ENCODE assay signal across 7 cellular contexts in the genomic region with DNA sequence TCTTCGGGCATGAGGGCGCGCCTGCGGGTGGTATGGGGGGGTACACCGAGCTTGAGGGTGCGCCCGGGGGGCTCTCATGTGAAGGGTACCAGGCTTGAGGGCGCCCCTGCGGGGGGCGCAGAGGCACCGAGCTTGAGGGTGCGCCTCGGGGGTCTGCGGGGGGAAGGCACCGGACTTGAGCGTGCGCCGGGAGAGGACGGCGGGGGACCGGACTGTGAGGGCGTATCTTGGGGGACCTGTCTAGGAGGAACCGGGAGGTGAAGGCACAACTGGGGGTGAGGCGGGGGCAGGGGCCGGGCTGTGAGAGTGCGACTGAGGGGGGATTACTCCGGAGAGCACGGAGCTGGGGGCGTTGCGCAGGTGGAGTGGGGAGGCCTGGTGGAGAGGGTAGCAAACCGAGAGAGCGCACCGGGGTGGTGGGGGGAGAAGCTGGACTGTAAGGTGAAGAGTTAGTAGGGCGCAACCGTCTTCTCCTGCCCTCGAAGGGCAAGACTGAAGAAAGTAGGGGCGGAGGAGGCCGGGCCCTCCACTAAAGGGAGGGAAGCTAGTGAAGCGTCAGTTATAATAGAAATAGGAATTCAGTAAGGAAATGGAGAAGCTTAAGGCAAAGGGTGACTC. TPM values are rescaled to one million over a fixed set of nuclear protein-coding genes. Genes with fewer than 3 reads are reported as not detected.
DNase-seq lines count a peak whose midpoint lies in the region; ATAC-seq and TF ChIP-seq lines count a peak whose summit lies in the region.

No MANE protein-coding gene starts in this region.

- ATAC-seq in right lobe of liver = peak; percentile 1 to 13 (median 3)

- H3K36me3 ChIP-seq in WERI-Rb-1 (peaks cover 12% of the 10 kb centered on the region), right lobe of liver (no peaks in the 10 kb centered on the region)

- intact Hi-C loops in right lobe of liver (cut with DNase I) = no loop called here

- no peaks in the 10 kb centered on the region for H3K27me3 ChIP-seq in WERI-Rb-1 (ENCODE audit: insufficient read depth, low read depth, severe bottlenecking)
- no peaks in the 10 kb centered on the region for H3K27me3 ChIP-seq in right lobe of liver

- peak overlapping the region; percentile 100 for H3K27ac ChIP-seq in WERI-Rb-1
- peak overlapping the region; percentile 97 to 100 (median 99) for H3K27ac ChIP-seq in right lobe of liver

- H3K4me3 ChIP-seq in HFF-Myc (replicated peaks; ENCODE audit: low read depth, low read length) (peak overlapping the region; percentile 83), WERI-Rb-1 (ENCODE audit: low read depth, low read length) (peak overlapping the region; percentile 99), choroid plexus epithelial cell (ENCODE audit: low read depth, low read length) (peak overlapping the region; percentile 73), right lobe of liver (peak overlapping the region; percentile 73 to 93 (median 91))

- TF ChIP-seq POLR2A in right lobe of liver (IDR thresholded peaks at IDR 0.05) = no peak

- H3K4me1 ChIP-seq in right lobe of liver = peaks cover 0 to 30% (median 7%) of the 10 kb centered on the region in 4 donors

- WGBS in right lobe of liver (ENCODE audit: insufficient coverage, low coverage, low lambda C conversion rate, missing lambda C conversion rate) = under 1% methylated on average over 33 of the region's 39 CpGs

- no peak for DNase-seq in HFF-Myc (ENCODE audit: extremely low read depth, low read depth)
- peak; percentile 43 for DNase-seq in WERI-Rb-1
- DNase-seq in choroid plexus epithelial cell (ENCODE audit: low read depth) = peak; percentile 25
- DNase-seq in right lobe of liver = peak; percentile 50 to 70 (median 63)
- peak; percentile 21 for DNase-seq in stimulated activated CD8-positive, alpha-beta memory T cell treated with anti-CD3 and anti-CD28 coated beads, Interleukin-15, amount 100 ng/mL, for 4 hours (ENCODE audit: low read depth in 2 of 2)
- DNase-seq in NCI-H1048 (lab: John Stamatoyannopoulos, UW) = no peak
- no peak for DNase-seq in NCI-H2196 treated with DMSO at 0.1 percent for 48 hours (lab: John Stamatoyannopoulos, UW; ENCODE audit: unreplicated experiment)

- H3K9me3 ChIP-seq in WERI-Rb-1 (ENCODE audit: severe bottlenecking) = no peaks in the 10 kb centered on the region
- no peaks in the 10 kb centered on the region for H3K9me3 ChIP-seq in right lobe of liver

- TF ChIP-seq CTCF in HFF-Myc (IDR thresholded peaks at IDR 0.05; ENCODE audit: low read depth, low read length, missing control alignments) = no peak
- TF ChIP-seq CTCF in WERI-Rb-1 (IDR thresholded peaks at IDR 0.05; ENCODE audit: low read depth, low read length) = no peak
- TF ChIP-seq CTCF in choroid plexus epithelial cell (conservative IDR thresholded peaks at IDR 0.05; ENCODE audit: low read depth, low read length) = no peak
- no peak for TF ChIP-seq CTCF in right lobe of liver (IDR thresholded peaks at IDR 0.05)

RNA-seq across cellular contexts. Expression of a gene that starts 1.1 kb away (rescaled TPM):
- 10 to 100 TPM; 37.9 to 46.1 (median 43.3) TPM for total RNA-seq in right lobe of liver

Comparison
In these comparisons a context has a peak if more than half of its experiments do, and no peak if none do; other contexts are left out.
1. DNase-seq: peak in WERI-Rb-1 (single experiment), choroid plexus epithelial cell (single experiment), right lobe of liver (3 of 3) and stimulated activated CD8-positive, alpha-beta memory T cell treated with anti-CD3 and anti-CD28 coated beads, Interleukin-15, amount 100 ng/mL, for 4 hours (2 of 2); none in HFF-Myc (single experiment), NCI-H1048 (single experiment) and NCI-H2196 treated with DMSO at 0.1 percent for 48 hours (single experiment).
2. Peak in every context shown above with its lines, with median percentiles within 50 percentile points of each other: H3K4me3 ChIP-seq.